23 cellular contexts compared by ENCODE assay signal in the genomic region with DNA sequence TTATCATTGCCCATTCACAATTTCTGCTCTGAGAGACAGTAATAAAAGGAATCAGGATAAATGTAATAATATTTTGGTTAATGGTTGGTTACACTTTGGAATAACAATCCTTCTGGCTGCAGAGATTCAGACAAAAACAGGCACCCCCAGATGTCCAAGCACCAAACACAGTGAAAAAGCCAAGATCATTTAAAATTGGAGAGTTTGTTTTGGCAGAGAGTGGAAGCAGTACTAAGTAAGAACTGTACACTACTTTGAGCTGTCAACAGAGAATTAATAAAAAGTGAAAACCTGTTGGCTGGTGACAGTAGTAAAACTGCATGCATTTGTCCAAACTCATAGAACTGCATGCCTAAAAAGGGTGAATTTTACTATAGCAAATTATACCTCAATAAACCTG. TPM values are rescaled to one million over a fixed set of nuclear protein-coding genes. Genes with fewer than 3 reads are reported as not detected.
"Had no signal": no experiment of that assay in that cellular context is flagged by ENCODE, and none has a peak within 500 bp of the region (broad histone marks: within the 10 kb centered on the region; RNA-seq: fewer than 3 reads in every experiment).

No MANE protein-coding gene starts in this region.

- H3K4me3 Mint-ChIP-seq: effector memory CD8-positive, alpha-beta T cell; naive B cell had no signal

- H3K4me3 ChIP-seq: esophagus squamous epithelium, lung, pancreas, stomach, thoracic aorta, transverse colon had no signal

- DNase-seq: effector memory CD8-positive, alpha-beta T cell; esophagus squamous epithelium; foreskin melanocyte; head of caudate nucleus; hippocampal formation; left colon; left ventricle myocardium superior; mesendoderm; naive B cell; pancreas; right cardiac atrium; small intestine; stimulated activated CD4-positive, alpha-beta T cell treated with anti-CD3 and anti-CD28 coated beads, Interleukin-12 subunit alpha, Interleukin-12 subunit beta, amount 100 ng/mL, for 4 hours; stimulated activated naive CD4-positive, alpha-beta T cell; stomach; substantia nigra; transverse colon had no signal

- H3K27me3 ChIP-seq: esophagus squamous epithelium, pancreas, stomach, transverse colon had no signal

- H3K36me3 ChIP-seq: esophagus squamous epithelium, pancreas, stomach, thoracic aorta, transverse colon had no signal

- ATAC-seq: effector memory CD8-positive, alpha-beta T cell; left colon; left ventricle myocardium superior; pancreas; right cardiac atrium had no signal

- H3K9me3 Mint-ChIP-seq: effector memory CD8-positive, alpha-beta T cell; naive B cell had no signal

- H3K4me1 Mint-ChIP-seq: naive B cell had no signal

- H3K4me1 ChIP-seq: esophagus squamous epithelium, pancreas, stomach, transverse colon had no signal

- H3K27ac Mint-ChIP-seq: effector memory CD8-positive, alpha-beta T cell; naive B cell; progenitor cell of endocrine pancreas had no signal

- H3K9me3 ChIP-seq: esophagus squamous epithelium, pancreas, stomach, thoracic aorta, transverse colon had no signal

- H3K27ac ChIP-seq: esophagus squamous epithelium, pancreas, stomach, thoracic aorta, transverse colon had no signal

- H3K36me3 Mint-ChIP-seq: naive B cell had no signal

RNA-seq across cellular contexts. Expression of a gene that starts 15.6 kb away (rescaled TPM):
- total RNA-seq: kidney epithelial cell, left colon, left ventricle myocardium superior, lung, pancreas, progenitor cell of endocrine pancreas, right cardiac atrium, stomach, thoracic aorta, transverse colon, ureter had no signal
- polyA plus RNA-seq: neural cell, pancreas, right cardiac atrium, small intestine had no signal

RNA-seq across cellular contexts. Expression of a gene that starts 43.4 kb away (rescaled TPM):
- total RNA-seq: kidney epithelial cell, left colon, left ventricle myocardium superior, lung, pancreas, progenitor cell of endocrine pancreas, right cardiac atrium, stomach, thoracic aorta, transverse colon, ureter had no signal
- polyA plus RNA-seq: lung, neural cell, pancreas, right cardiac atrium, small intestine, stomach had no signal
